1 cellular context compared by ENCODE assay signal in the genomic region with DNA sequence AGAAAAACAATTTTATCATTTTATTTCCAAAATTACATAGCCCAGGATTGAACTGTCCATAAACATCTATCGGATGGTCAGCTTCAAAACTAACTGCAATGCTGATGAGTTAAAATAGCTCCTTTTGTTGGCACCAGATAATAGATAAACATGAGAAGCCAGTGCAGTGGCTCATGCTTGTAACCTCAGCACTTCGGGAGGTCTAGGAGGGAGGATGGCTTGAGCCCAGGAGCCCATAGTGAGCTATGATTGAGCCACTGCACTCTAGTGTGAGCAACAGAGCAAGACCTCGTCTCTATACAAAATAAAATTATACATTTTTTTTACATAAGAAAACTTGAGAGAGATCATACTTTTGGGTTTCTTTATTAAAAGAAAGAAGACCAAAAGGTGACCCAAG.
TF ChIP-seq lines count a peak whose summit lies in the region.

No MANE protein-coding gene starts in this region.

TF ChIP-seq in GM23338, 12 proteins besides CTCF, POLR2A, EP300 and RAD21 (continued from another document):
- TF ChIP-seq, protein P1, sequence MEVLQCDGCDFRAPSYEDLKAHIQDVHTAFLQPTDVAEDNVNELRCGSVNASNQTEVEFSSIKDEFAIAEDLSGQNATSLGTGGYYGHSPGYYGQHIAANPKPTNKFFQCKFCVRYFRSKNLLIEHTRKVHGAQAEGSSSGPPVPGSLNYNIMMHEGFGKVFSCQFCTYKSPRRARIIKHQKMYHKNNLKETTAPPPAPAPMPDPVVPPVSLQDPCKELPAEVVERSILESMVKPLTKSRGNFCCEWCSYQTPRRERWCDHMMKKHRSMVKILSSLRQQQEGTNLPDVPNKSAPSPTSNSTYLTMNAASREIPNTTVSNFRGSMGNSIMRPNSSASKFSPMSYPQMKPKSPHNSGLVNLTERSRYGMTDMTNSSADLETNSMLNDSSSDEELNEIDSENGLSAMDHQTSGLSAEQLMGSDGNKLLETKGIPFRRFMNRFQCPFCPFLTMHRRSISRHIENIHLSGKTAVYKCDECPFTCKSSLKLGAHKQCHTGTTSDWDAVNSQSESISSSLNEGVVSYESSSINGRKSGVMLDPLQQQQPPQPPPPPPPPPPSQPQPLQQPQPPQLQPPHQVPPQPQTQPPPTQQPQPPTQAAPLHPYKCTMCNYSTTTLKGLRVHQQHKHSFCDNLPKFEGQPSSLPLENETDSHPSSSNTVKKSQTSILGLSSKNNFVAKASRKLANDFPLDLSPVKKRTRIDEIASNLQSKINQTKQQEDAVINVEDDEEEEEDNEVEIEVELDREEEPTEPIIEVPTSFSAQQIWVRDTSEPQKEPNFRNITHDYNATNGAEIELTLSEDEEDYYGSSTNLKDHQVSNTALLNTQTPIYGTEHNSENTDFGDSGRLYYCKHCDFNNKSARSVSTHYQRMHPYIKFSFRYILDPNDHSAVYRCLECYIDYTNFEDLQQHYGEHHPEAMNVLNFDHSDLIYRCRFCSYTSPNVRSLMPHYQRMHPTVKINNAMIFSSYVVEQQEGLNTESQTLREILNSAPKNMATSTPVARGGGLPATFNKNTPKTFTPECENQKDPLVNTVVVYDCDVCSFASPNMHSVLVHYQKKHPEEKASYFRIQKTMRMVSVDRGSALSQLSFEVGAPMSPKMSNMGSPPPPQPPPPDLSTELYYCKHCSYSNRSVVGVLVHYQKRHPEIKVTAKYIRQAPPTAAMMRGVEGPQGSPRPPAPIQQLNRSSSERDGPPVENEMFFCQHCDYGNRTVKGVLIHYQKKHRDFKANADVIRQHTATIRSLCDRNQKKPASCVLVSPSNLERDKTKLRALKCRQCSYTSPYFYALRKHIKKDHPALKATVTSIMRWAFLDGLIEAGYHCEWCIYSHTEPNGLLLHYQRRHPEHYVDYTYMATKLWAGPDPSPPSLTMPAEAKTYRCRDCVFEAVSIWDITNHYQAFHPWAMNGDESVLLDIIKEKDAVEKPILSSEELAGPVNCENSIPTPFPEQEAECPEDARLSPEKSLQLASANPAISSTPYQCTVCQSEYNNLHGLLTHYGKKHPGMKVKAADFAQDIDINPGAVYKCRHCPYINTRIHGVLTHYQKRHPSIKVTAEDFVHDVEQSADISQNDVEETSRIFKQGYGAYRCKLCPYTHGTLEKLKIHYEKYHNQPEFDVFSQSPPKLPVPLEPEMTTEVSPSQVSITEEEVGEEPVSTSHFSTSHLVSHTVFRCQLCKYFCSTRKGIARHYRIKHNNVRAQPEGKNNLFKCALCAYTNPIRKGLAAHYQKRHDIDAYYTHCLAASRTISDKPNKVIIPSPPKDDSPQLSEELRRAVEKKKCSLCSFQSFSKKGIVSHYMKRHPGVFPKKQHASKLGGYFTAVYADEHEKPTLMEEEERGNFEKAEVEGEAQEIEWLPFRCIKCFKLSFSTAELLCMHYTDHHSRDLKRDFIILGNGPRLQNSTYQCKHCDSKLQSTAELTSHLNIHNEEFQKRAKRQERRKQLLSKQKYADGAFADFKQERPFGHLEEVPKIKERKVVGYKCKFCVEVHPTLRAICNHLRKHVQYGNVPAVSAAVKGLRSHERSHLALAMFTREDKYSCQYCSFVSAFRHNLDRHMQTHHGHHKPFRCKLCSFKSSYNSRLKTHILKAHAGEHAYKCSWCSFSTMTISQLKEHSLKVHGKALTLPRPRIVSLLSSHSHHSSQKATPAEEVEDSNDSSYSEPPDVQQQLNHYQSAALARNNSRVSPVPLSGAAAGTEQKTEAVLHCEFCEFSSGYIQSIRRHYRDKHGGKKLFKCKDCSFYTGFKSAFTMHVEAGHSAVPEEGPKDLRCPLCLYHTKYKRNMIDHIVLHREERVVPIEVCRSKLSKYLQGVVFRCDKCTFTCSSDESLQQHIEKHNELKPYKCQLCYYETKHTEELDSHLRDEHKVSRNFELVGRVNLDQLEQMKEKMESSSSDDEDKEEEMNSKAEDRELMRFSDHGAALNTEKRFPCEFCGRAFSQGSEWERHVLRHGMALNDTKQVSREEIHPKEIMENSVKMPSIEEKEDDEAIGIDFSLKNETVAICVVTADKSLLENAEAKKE (CRISPR knock-in tag; IDR thresholded peaks at IDR 0.05) = no peak
- TF ChIP-seq ZNF114 (CRISPR knock-in tag; IDR thresholded peaks at IDR 0.05) = no peak
